In the genomic region with DNA sequence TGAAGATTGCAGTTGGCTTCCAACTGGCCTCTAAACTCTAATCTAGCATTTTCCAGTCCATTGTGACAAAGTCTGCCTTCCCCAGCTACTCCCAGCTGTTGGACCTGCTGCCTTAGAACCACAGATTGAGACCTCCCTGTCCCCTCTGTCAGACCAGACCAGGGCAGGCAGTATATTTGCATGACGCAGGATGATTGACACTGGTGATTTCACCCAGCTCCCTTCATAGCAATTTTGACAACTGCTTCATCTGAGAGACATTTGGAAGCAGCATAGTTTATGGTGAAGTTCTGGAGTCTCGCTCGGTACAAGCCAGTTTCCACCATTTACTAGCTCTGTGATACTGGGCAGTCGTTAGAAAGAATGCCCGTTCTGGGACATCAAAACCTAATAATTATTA, we compare ENCODE assay signal across 26 cellular contexts. TPM values are rescaled to one million over a fixed set of nuclear protein-coding genes. Genes with fewer than 3 reads are reported as not detected.
DNase-seq lines count a peak whose midpoint lies in the region; ATAC-seq, FAIRE-seq and TF ChIP-seq lines count a peak whose summit lies in the region.
"Had no signal": no experiment of that assay in that cellular context is flagged by ENCODE, and none has a peak within 500 bp of the region (broad histone marks: within the 10 kb centered on the region; RNA-seq: fewer than 3 reads in every experiment).

No MANE protein-coding gene starts in this region.

- RAD21 ChIA-PET in GM12878 (lab: Charles Lee; ENCODE audit: unreplicated experiment) = no interaction called here

- H3K4me1 ChIP-seq in BLaER1 treated with 17β-estradiol and CSF1 and Interleukin-3, amounts not matched to agents 10 nM and 100 nM = peaks cover 24 to 34% (median 30%) of the 10 kb centered on the region in 10 experiments
- peaks cover 25% of the 10 kb centered on the region for H3K4me1 ChIP-seq in CD8-positive, alpha-beta T cell (ENCODE audit: insufficient read depth, low read length)
- H3K4me1 ChIP-seq in GM12878 (ENCODE audit: control insufficient read depth, insufficient read depth, low read length) = peaks cover 7% of the 10 kb centered on the region
- H3K4me1 ChIP-seq: foreskin keratinocyte had no signal

- DNase-seq in CD8-positive, alpha-beta T cell = no peak
- DNase-seq in GM12878 (ENCODE audit: low read depth, low spot score) = no peak
- no peak for DNase-seq in nephron progenitor cell
- no peak for DNase-seq in cerebellum (ENCODE audit: low spot score)
- DNase-seq in cerebellar nuclear complex (lab: John Stamatoyannopoulos, UW) = no peak
- DNase-seq: activated gamma-delta T cell treated with Interleukin-2 at 50 U/mL for 16 hours; effector CD8-positive, alpha-beta T cell; erythroblast; foreskin keratinocyte; mammary epithelial cell; NCI-H187; ovary; SK-N-SH; T-helper 9 cell had no signal

- no peaks in the 10 kb centered on the region for H3K27me3 ChIP-seq in BLaER1 treated with 17β-estradiol and CSF1 and Interleukin-3, amounts not matched to agents 10 nM and 100 nM
- no peaks in the 10 kb centered on the region for H3K27me3 ChIP-seq in CD8-positive, alpha-beta T cell (ENCODE audit: insufficient read depth, low read length)
- H3K27me3 ChIP-seq in GM12878 (replicated peaks in 1 of 2; ENCODE audit: control insufficient read depth in 2 of 2, insufficient read depth in 2 of 2, low read length in 1 of 2) = no peaks in the 10 kb centered on the region
- H3K27me3 ChIP-seq: foreskin keratinocyte, ovary, suprapubic skin, vagina had no signal

- H3K9me3 Mint-ChIP-seq in CD8-positive, alpha-beta T cell = no peaks in the 10 kb centered on the region
- H3K9me3 Mint-ChIP-seq in nephron progenitor cell = peaks cover 6% of the 10 kb centered on the region
- H3K9me3 Mint-ChIP-seq: central memory CD8-positive, alpha-beta T cell; WTC11 had no signal

- FAIRE-seq in GM12878 (lab: Jason Lieb, UNC) = no peak
- FAIRE-seq: GM12891, GM19239 had no signal

- in situ Hi-C loops in GM12878 (cut with MboI) = no loop called here

- no peak for TF ChIP-seq RAD21 in GM12878 (IDR thresholded peaks at IDR 0.05; ENCODE audit: insufficient read depth, low read depth, low read length)

- peak overlapping the region; percentile 97 for H3K27ac Mint-ChIP-seq in CD8-positive, alpha-beta T cell
- no peak overlapping the region for H3K27ac Mint-ChIP-seq in nephron progenitor cell
- H3K27ac Mint-ChIP-seq: WTC11 had no signal

- H4K20me1 ChIP-seq in BLaER1 treated with 17β-estradiol and CSF1 and Interleukin-3, amounts not matched to agents 10 nM and 100 nM = no peaks in the 10 kb centered on the region; a peak in 1 of 22 replicates
- no peaks in the 10 kb centered on the region for H4K20me1 ChIP-seq in GM12878 (ENCODE audit: control insufficient read depth, insufficient read depth)

- TF ChIP-seq EP300 in GM12878 (IDR thresholded peaks at IDR 0.05; ENCODE audit: borderline replicate concordance in 1 of 2, control insufficient read depth in 1 of 2, low read depth in 2 of 2, low read length in 2 of 2) = no peak

- no peak for ATAC-seq in CD8-positive, alpha-beta T cell
- ATAC-seq in GM12878 (no peak), HG02852 (IDR thresholded peaks at IDR 0.05; ENCODE audit: unreplicated experiment) (no peak)
- ATAC-seq: foreskin keratinocyte, WTC11 had no signal

- TF ChIP-seq POLR2A in GM12878 (IDR thresholded peaks at IDR 0.05; ENCODE audit: low read depth, low read length) = no peak

- no peaks in the 10 kb centered on the region; a peak in 1 of 22 replicates for H3K9me3 ChIP-seq in BLaER1 treated with 17β-estradiol and CSF1 and Interleukin-3, amounts not matched to agents 10 nM and 100 nM (replicated peaks in 1 of 11)
- no peaks in the 10 kb centered on the region for H3K9me3 ChIP-seq in CD8-positive, alpha-beta T cell (ENCODE audit: low read length)
- H3K9me3 ChIP-seq in GM12878 (replicated peaks; ENCODE audit: control insufficient read depth, insufficient read depth, low read length) = no peaks in the 10 kb centered on the region
- H3K9me3 ChIP-seq: ovary, SK-N-SH, suprapubic skin, vagina had no signal

- peaks cover 12 to 46% (median 34%) of the 10 kb centered on the region in 11 experiments; a peak in 21 of 22 replicates for H3K36me3 ChIP-seq in BLaER1 treated with 17β-estradiol and CSF1 and Interleukin-3, amounts not matched to agents 10 nM and 100 nM
- no peaks in the 10 kb centered on the region for H3K36me3 ChIP-seq in CD8-positive, alpha-beta T cell (ENCODE audit: insufficient read depth, low read length)
- H3K36me3 ChIP-seq in GM12878 (ENCODE audit: control insufficient read depth in 2 of 2, insufficient read depth in 2 of 2, low read length in 1 of 2) = no peaks in the 10 kb centered on the region
- H3K36me3 ChIP-seq: ovary had no signal

- H3K4me3 ChIP-seq in BLaER1 treated with 17β-estradiol and CSF1 and Interleukin-3, amounts not matched to agents 10 nM and 100 nM = no peak overlapping the region
- H3K4me3 ChIP-seq in CD8-positive, alpha-beta T cell (ENCODE audit: low read depth, low read length) = no peak overlapping the region
- H3K4me3 ChIP-seq in GM12878 = no peak overlapping the region
- H3K4me3 ChIP-seq: ovary, suprapubic skin, vagina had no signal

- peaks cover 36% of the 10 kb centered on the region for H3K36me3 Mint-ChIP-seq in CD8-positive, alpha-beta T cell
- H3K36me3 Mint-ChIP-seq in nephron progenitor cell (ENCODE audit: low read depth) = peaks cover 29% of the 10 kb centered on the region
- H3K36me3 Mint-ChIP-seq: WTC11 had no signal

- H3K4me2 ChIP-seq in BLaER1 treated with 17β-estradiol and CSF1 and Interleukin-3, amounts not matched to agents 10 nM and 100 nM = peak overlapping the region in 6 of 11 experiments; percentile 12 to 97 (median 83); a peak in 8 of 22 replicates
- H3K4me2 ChIP-seq in GM12878 (ENCODE audit: control insufficient read depth, insufficient read depth) = no peak overlapping the region
- H3K4me2 ChIP-seq: SK-N-SH had no signal

- POLR2A ChIA-PET in CD8-positive, alpha-beta T cell (lab: Charles Lee) = interaction anchor here (1.0 kb wide), 1 partner anchor 10 kb away, joined by 4 read pairs; no protein-coding TSS in a partner anchor
- POLR2A ChIA-PET in GM12878 (lab: Charles Lee) = no interaction called here

- H3K9ac ChIP-seq in BLaER1 treated with 17β-estradiol and CSF1 and Interleukin-3, amounts not matched to agents 10 nM and 100 nM = 0 out of 22 replicates have a peak overlapping the region, but pooled peaks of 1 of the 11 experiments have one; percentile 86
- H3K9ac ChIP-seq in GM12878 (ENCODE audit: control insufficient read depth, insufficient read depth, low read length) = no peak overlapping the region
- H3K9ac ChIP-seq: KMS-11, SK-N-SH had no signal

- SMC1A ChIA-PET in GM12878 (lab: Charles Lee; ENCODE audit: uncharacterized antibody, unreplicated experiment) = no interaction called here

- no TSS peak for BruUV-seq in GM12878 (replicated peaks; lab: Mats Ljungman, UMichigan)

- no peak for TF ChIP-seq CTCF in CD8-positive, alpha-beta T cell (IDR thresholded peaks at IDR 0.05)
- TF ChIP-seq CTCF in GM12878 (IDR thresholded peaks at IDR 0.05 in 2 of 3, conservative IDR thresholded peaks at IDR 0.05 in 1 of 3; ENCODE audit: control insufficient read depth in 2 of 3, extremely low read depth in 1 of 3, insufficient read depth in 1 of 3, low read depth in 3 of 3, low read length in 3 of 3) (no peak), nephron progenitor cell (IDR thresholded peaks at IDR 0.05) (no peak)

- peaks cover 55% of the 10 kb centered on the region for H3K4me1 Mint-ChIP-seq in CD8-positive, alpha-beta T cell (ENCODE audit: low read depth)
- peaks cover 32% of the 10 kb centered on the region for H3K4me1 Mint-ChIP-seq in nephron progenitor cell

- CTCF ChIA-PET in CD8-positive, alpha-beta T cell (lab: Charles Lee) = no interaction called here
- CTCF ChIA-PET in GM12878 (lab: Yijun Ruan, JAX) = interaction anchor here (2.2 kb wide), 1 partner anchor 8 kb away, joined by 7 read pairs; no protein-coding TSS in a partner anchor

- peaks cover 1% of the 10 kb centered on the region for H3K79me2 ChIP-seq in GM12878 (ENCODE audit: control insufficient read depth, insufficient read depth, low read length)

- intact Hi-C loops in CD8-positive, alpha-beta T cell (cut with DNase I, micrococcal nuclease) = loop anchor here (5.0 to 10.0 kb wide), 7 partner anchors 769 to 1719 kb away; partner anchors contain the start of genes ACSL1 (in 1 of the 2), ANKRD37 (in 1 of the 2), CASP3 (in 1 of the 2) and CFAP97 (in 1 of the 2)
- intact Hi-C loops in GM12878 (cut with micrococcal nuclease; ENCODE audit: unreplicated experiment) = no loop called here

- H2AFZ ChIP-seq in GM12878 (ENCODE audit: control insufficient read depth, low read depth, low read length) = no peak overlapping the region

- no peak overlapping the region for H3K27ac ChIP-seq in BLaER1 treated with 17β-estradiol and CSF1 and Interleukin-3, amounts not matched to agents 10 nM and 100 nM
- H3K27ac ChIP-seq in CD8-positive, alpha-beta T cell (ENCODE audit: low read depth, low read length) = no peak overlapping the region
- H3K27ac ChIP-seq in GM12878 (ENCODE audit: control insufficient read depth, insufficient read depth) = no peak overlapping the region
- H3K27ac ChIP-seq: foreskin keratinocyte, KMS-11, RWPE1, suprapubic skin had no signal

- H3K4me3 Mint-ChIP-seq in CD8-positive, alpha-beta T cell = no peak overlapping the region
- peak overlapping the region; percentile 23 for H3K4me3 Mint-ChIP-seq in nephron progenitor cell
- H3K4me3 Mint-ChIP-seq: CD14-positive monocyte had no signal

- over 99% methylated on average over 5 of the region's 5 CpGs for WGBS in GM12878 (ENCODE audit: insufficient coverage, insufficient replicate concordance, low lambda C conversion rate, missing lambda C conversion rate)

- no peaks in the 10 kb centered on the region for H3K27me3 Mint-ChIP-seq in CD8-positive, alpha-beta T cell (ENCODE audit: low read depth)
- peaks cover 2% of the 10 kb centered on the region for H3K27me3 Mint-ChIP-seq in nephron progenitor cell (ENCODE audit: low read depth, poor library complexity)
- H3K27me3 Mint-ChIP-seq: central memory CD8-positive, alpha-beta T cell had no signal

RNA-seq across cellular contexts. Expression of gene CYP4V2, which starts 2.5 kb away (rescaled TPM):
- total RNA-seq in CD8-positive, alpha-beta T cell = 1 to 10 TPM; 7.9 to 9.9 TPM
- total RNA-seq in GM12878 (2013; cell fraction: nucleolus; rRNA removed) = 1.8 and 2.1 TPM in 2 replicates
- total RNA-seq in GM12878 (2014; rRNA removed) = 7.2 and 10.0 TPM in 2 replicates
- total RNA-seq in GM12878 (2014; rRNA removed; fragmentation: Illumina TruSeq; extraction: Trizol) = 7.8 and 7.9 TPM in 2 replicates
- 5.9 and 6.1 TPM in 2 replicates for total RNA-seq in GM12878 (2021)
- polyA plus RNA-seq in GM12878 (2011; ENCODE audit: low read depth) = 1.7 TPM
- 2.9 and 3.4 TPM in 2 replicates for polyA plus RNA-seq in GM12878 (2011; rRNA removed)
- polyA plus RNA-seq in GM12878 (2011; cell fraction: cytosol; rRNA removed) = 2.1 and 2.3 TPM in 2 replicates
- polyA plus RNA-seq in GM12878 (2011; cell fraction: nucleus; rRNA removed) = 2.7 and 3.8 TPM in 2 replicates
- 1.9 and 2.2 TPM in 2 replicates for polyA plus RNA-seq in GM12878 (2012)
- 7.0 and 8.4 TPM in 2 replicates for polyA plus RNA-seq in GM12878 (2014; fragmentation: Illumina TruSeq; extraction: Trizol)
- polyA plus RNA-seq in GM12878 (2014; fragmentation: Nextera tagmentation; extraction: Ambion mirVana) = 1 to 10 TPM; 1.2 to 1.3 TPM
- 7.1 and 7.3 TPM in 2 replicates for polyA plus RNA-seq in GM12878 (2014; rRNA removed)
- 1 to 10 TPM; 6.7 to 8.2 TPM for polyA plus RNA-seq in GM12878 (2016; fragmentation: Nextera tagmentation; extraction: Ambion mirVana)
- 2.1 and 2.4 TPM in 2 replicates for polyA minus RNA-seq in GM12878 (2011; rRNA and poly(A)+ RNA removed)
- polyA minus RNA-seq in GM12878 (2011; cell fraction: cytosol; rRNA and poly(A)+ RNA removed) = 0.67 and 0.73 TPM in 2 replicates
- 3.1 and 4.8 TPM in 2 replicates for polyA minus RNA-seq in GM12878 (2011; cell fraction: nucleus; rRNA and poly(A)+ RNA removed)
- total RNA-seq in cerebellum = 19.0 TPM

RNA-seq across cellular contexts. Expression of gene KLKB1, which starts 33.5 kb away (rescaled TPM):
- total RNA-seq in CD8-positive, alpha-beta T cell = under 1 TPM; 0.25 to 0.35 TPM
- total RNA-seq in GM12878 (2013; cell fraction: nucleolus; rRNA removed) = not detected in 2 replicates
- total RNA-seq in GM12878 (2014; rRNA removed) (not detected in 2 replicates), GM12878 (2014; rRNA removed; fragmentation: Illumina TruSeq; extraction: Trizol) (not detected in 2 replicates), GM12878 (2021) (not detected in 2 replicates), cerebellum (0.45 TPM)
- not detected for polyA plus RNA-seq in GM12878 (2011; ENCODE audit: low read depth)
- polyA plus RNA-seq in GM12878 (2011; rRNA removed) (0.04 TPM in 1 of 2 replicates, not detected in the other), GM12878 (2014; fragmentation: Illumina TruSeq; extraction: Trizol) (not detected in 2 replicates), GM12878 (2014; fragmentation: Nextera tagmentation; extraction: Ambion mirVana) (not detected), GM12878 (2014; rRNA removed) (not detected in 2 replicates), GM12878 (2016; fragmentation: Nextera tagmentation; extraction: Ambion mirVana) (not detected)
- not detected in 2 replicates for polyA plus RNA-seq in GM12878 (2011; cell fraction: cytosol; rRNA removed)
- polyA plus RNA-seq in GM12878 (2011; cell fraction: nucleus; rRNA removed) = 0.12 and 0.22 TPM in 2 replicates
- 0.06 TPM in 1 of 2 replicates, not detected in the other for polyA plus RNA-seq in GM12878 (2012)
- not detected in 2 replicates for polyA minus RNA-seq in GM12878 (2011; rRNA and poly(A)+ RNA removed)
- not detected in 2 replicates for polyA minus RNA-seq in GM12878 (2011; cell fraction: cytosol; rRNA and poly(A)+ RNA removed)
- not detected in 2 replicates for polyA minus RNA-seq in GM12878 (2011; cell fraction: nucleus; rRNA and poly(A)+ RNA removed)
- total RNA-seq: foreskin keratinocyte, HT1080, mammary epithelial cell, suprapubic skin had no signal
- polyA plus RNA-seq: CD14-positive monocyte, foreskin keratinocyte, mammary epithelial cell had no signal
